ENCODE assay signal across 24 cellular contexts in the genomic region with DNA sequence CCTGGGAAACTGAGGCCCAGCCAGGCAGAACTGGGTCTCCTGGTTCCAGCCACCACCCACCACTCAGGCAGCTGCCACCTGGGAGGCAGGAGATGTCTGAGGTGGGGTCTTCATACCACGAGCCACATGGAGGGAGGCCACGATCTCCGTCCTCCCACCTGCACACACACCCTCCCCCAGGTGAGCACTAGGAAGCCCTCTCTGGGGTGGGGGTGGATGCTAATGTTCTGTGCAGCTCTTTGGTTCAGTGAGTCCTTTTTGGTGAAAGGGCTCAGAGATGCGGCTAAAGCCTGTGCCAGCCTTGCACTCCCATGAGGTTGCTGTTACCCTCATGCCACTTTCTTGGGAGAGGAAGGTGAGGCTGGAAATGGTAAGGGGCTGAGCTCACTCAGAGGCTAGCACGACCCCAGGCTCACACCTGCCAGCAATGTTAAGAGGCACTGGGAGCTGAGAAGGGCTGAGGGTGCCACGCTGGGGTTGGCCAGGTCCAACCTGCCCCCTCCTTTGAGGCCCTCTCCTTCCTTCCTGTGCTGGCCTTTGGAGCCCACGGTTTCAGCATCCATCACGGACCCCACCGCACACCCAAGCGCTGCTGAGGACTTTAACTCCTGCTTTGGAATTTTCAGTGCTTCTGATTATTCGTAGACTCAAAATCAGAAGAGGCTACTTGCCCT. TPM values are rescaled to one million over a fixed set of nuclear protein-coding genes. Genes with fewer than 3 reads are reported as not detected.
DNase-seq lines count a peak whose midpoint lies in the region; ATAC-seq and TF ChIP-seq lines count a peak whose summit lies in the region.
"Had no signal": no experiment of that assay in that cellular context is flagged by ENCODE, and none has a peak within 500 bp of the region (broad histone marks: within the 10 kb centered on the region; RNA-seq: fewer than 3 reads in every experiment).

No MANE protein-coding gene starts in this region.

- H3K36me3 ChIP-seq in right atrium auricular region (no peaks in the 10 kb centered on the region), colonic mucosa (no peaks in the 10 kb centered on the region), osteoblast (ENCODE audit: insufficient read depth, low read length) (no peaks in the 10 kb centered on the region), vagina (no peaks in the 10 kb centered on the region)

- H3K9ac ChIP-seq in colonic mucosa (ENCODE audit: low read depth in 2 of 2, low read length in 2 of 2) = no peak overlapping the region

- intact Hi-C loops in Right ventricle myocardium inferior (cut with DNase I) (loop anchor here (5.0 kb wide), 3 partner anchors 33 to 48 kb away; no protein-coding TSS in a partner anchor), colonic mucosa (cut with DNase I) (loop anchor here (10.0 kb wide), 1 partner anchor 89 kb away; no protein-coding TSS in a partner anchor), vagina (cut with DNase I) (no loop called here)

- in situ Hi-C loops in KBM-7 (cut with MboI; ENCODE audit: low pct_unique_long_range_greater_than_20kb, low sequenced_read_pairs) = no loop called here

- TF ChIP-seq POLR2A in vagina (IDR thresholded peaks at IDR 0.05) = no peak

- ATAC-seq in Right ventricle myocardium inferior = no peak
- no peak for ATAC-seq in HG02610 (IDR thresholded peaks at IDR 0.05; ENCODE audit: unreplicated experiment)
- ATAC-seq: HCT116, SK-N-SH treated with all-trans-retinoic acid at 6 μM for 48 hours had no signal

- H3K79me2 ChIP-seq in osteoblast (ENCODE audit: insufficient read depth, low read length) = no peaks in the 10 kb centered on the region

- no peaks in the 10 kb centered on the region for H4K20me1 ChIP-seq in osteoblast (ENCODE audit: insufficient read depth, low read length)

- H3K27me3 ChIP-seq in right atrium auricular region = no peaks in the 10 kb centered on the region
- no peaks in the 10 kb centered on the region for H3K27me3 ChIP-seq in colonic mucosa
- H3K27me3 ChIP-seq in osteoblast (ENCODE audit: insufficient read depth, low read length) = no peaks in the 10 kb centered on the region
- no peaks in the 10 kb centered on the region for H3K27me3 ChIP-seq in vagina

- DNase-seq in Right ventricle myocardium inferior (ENCODE audit: missing footprints) (peak; percentile 37), right atrium auricular region (ENCODE audit: low spot score) (no peak), colonic mucosa (peak; percentile 15), osteoblast (ENCODE audit: insufficient read length, low spot score, missing footprints) (peak; percentile 58), vagina (ENCODE audit: extremely low spot score in 2 of 2) (peak; percentile 58 to 75), KBM-7 (no peak)
- DNase-seq: 8988T; Calu3; CD8-positive, alpha-beta memory T cell; DMS153; MM.1S; NCI-H1048; NCI-H1417 treated with DMSO at 0.1 percent for 48 hours; NCI-H187; NCI-H2107; NCI-H446 treated with DMSO at 0.1 percent for 48 hours; NCI-H526 treated with DMSO at 0.1 percent for 48 hours; RPMI8226 had no signal

- H3K27ac ChIP-seq in right atrium auricular region = peak overlapping the region in 1 of 2 donors; percentile 11
- H3K27ac ChIP-seq in colonic mucosa = no peak overlapping the region
- H3K27ac ChIP-seq in osteoblast (ENCODE audit: low read depth, low read length) = no peak overlapping the region
- no peak overlapping the region for H3K27ac ChIP-seq in vagina
- H3K27ac ChIP-seq: C4-2B had no signal

- H3K4me3 ChIP-seq in right atrium auricular region (no peak overlapping the region), colonic mucosa (no peak overlapping the region), osteoblast (ENCODE audit: insufficient read depth, low read length) (no peak overlapping the region), vagina (no peak overlapping the region)

- peaks cover 0 to 32% of the 10 kb centered on the region in 2 donors for H3K4me1 ChIP-seq in right atrium auricular region
- H3K4me1 ChIP-seq in colonic mucosa = peaks cover 5% of the 10 kb centered on the region
- H3K4me1 ChIP-seq in osteoblast (ENCODE audit: insufficient read depth, low read length) = peaks cover 15% of the 10 kb centered on the region
- peaks cover 22% of the 10 kb centered on the region for H3K4me1 ChIP-seq in vagina

- no peak overlapping the region for H3K4me2 ChIP-seq in osteoblast (ENCODE audit: insufficient read depth, low read length)

- H3K9me3 ChIP-seq in right atrium auricular region (no peaks in the 10 kb centered on the region), colonic mucosa (no peaks in the 10 kb centered on the region), osteoblast (ENCODE audit: low read depth, low read length) (no peaks in the 10 kb centered on the region), vagina (no peaks in the 10 kb centered on the region)

- no peak for TF ChIP-seq CTCF in right atrium auricular region (IDR thresholded peaks at IDR 0.05)
- no peak for TF ChIP-seq CTCF in colonic mucosa (IDR thresholded peaks at IDR 0.05)
- no peak for TF ChIP-seq CTCF in osteoblast (IDR thresholded peaks at IDR 0.05; ENCODE audit: extremely low read depth, low read depth, low read length)
- TF ChIP-seq CTCF in vagina (IDR thresholded peaks at IDR 0.05) = no peak

- no peak overlapping the region for H2AFZ ChIP-seq in osteoblast (ENCODE audit: low read length)

RNA-seq across cellular contexts. Expression of a gene that starts 26.6 kb away (rescaled TPM):
- total RNA-seq in Right ventricle myocardium inferior (not detected), right atrium auricular region (not detected), colonic mucosa (not detected), osteoblast (not detected in 2 replicates), vagina (not detected)
- total RNA-seq: Calu3; CD8-positive, alpha-beta memory T cell; Daoy; H1 had no signal

RNA-seq across cellular contexts. Expression of a gene that starts 39.3 kb away (rescaled TPM):
- total RNA-seq in Right ventricle myocardium inferior (1.5 TPM), right atrium auricular region (1 to 10 TPM; 1.1 to 2.5 TPM), colonic mucosa (10 to 100 TPM; 58.0 to 77.7 TPM), osteoblast (not detected in 2 replicates), vagina (17.2 TPM)
- total RNA-seq: CD8-positive, alpha-beta memory T cell; Daoy; H1 had no signal

Comparison
In these comparisons a context has a peak if more than half of its experiments do, and no peak if none do; other contexts are left out.
1. DNase-seq: peak in Right ventricle myocardium inferior (single experiment), colonic mucosa (single experiment), osteoblast (single experiment) and vagina (2 of 2); none in right atrium auricular region (single experiment) and KBM-7 (single experiment).